14 cellular contexts compared by ENCODE assay signal in the genomic region with DNA sequence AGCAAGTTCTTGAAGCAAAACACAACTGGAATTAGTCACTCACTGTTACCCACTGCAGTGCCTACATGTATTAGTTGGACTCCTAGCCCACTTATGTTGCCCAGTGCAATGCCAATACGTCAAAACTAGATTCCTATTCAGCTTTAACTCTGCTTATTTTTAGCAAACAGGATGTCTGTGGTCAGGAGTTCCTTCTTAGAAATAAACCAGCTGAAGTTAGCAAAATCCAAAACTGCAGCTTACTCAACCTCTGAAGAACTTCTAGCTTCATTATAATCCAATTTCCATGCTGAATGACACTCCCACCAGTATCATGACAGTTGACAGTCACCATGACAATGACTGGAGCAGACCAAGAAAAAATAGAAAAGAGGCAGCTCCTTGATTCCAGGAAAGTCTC.
DNase-seq lines count a peak whose midpoint lies in the region; ATAC-seq, FAIRE-seq and TF ChIP-seq lines count a peak whose summit lies in the region.
"Had no signal": no experiment of that assay in that cellular context is flagged by ENCODE, and none has a peak within 500 bp of the region (broad histone marks: within the 10 kb centered on the region; RNA-seq: fewer than 3 reads in every experiment).

No MANE protein-coding gene starts in this region.

- no peaks in the 10 kb centered on the region for H3K4me1 Mint-ChIP-seq in HFFc6 (ENCODE audit: low read depth)

- FAIRE-seq in kidney (lab: Jason Lieb, UNC) = no peak
- FAIRE-seq: frontal cortex had no signal

- peaks cover 2% of the 10 kb centered on the region; the same call in 1 of the 2 replicates for H3K27me3 Mint-ChIP-seq in HFFc6 (ENCODE audit: insufficient read depth)

- H3K27ac Mint-ChIP-seq in HFFc6 = no peak overlapping the region

- H3K4me3 ChIP-seq in NB4 (ENCODE audit: low read depth, low read length) (no peak overlapping the region), retinal pigment epithelial cell (ENCODE audit: low read length) (no peak overlapping the region), kidney (ENCODE audit: low read length in 2 of 2) (no peak overlapping the region), brain microvascular endothelial cell (ENCODE audit: low read depth, low read length) (no peak overlapping the region)
- H3K4me3 ChIP-seq: HAP-1, ovary had no signal

- peak; percentile 48 for DNase-seq in SKM-1 treated with dmso at 0.1 percent for 144 hours (lab: John Stamatoyannopoulos, UW; ENCODE audit: unreplicated experiment)
- no peak for DNase-seq in SKM-1 (lab: John Stamatoyannopoulos, UW; ENCODE audit: unreplicated experiment)
- peak; percentile 62 for DNase-seq in NB4 (ENCODE audit: low read depth)
- peak; percentile 2 for DNase-seq in retinal pigment epithelial cell (ENCODE audit: low read depth)
- no peak for DNase-seq in HFFc6
- no peak for DNase-seq in kidney
- no peak for DNase-seq in brain microvascular endothelial cell
- DNase-seq: ovary had no signal

- in situ Hi-C loops in brain microvascular endothelial cell (cut with HindIII; ENCODE audit: low pct_ligation_motif_present, low sequenced_read_pairs) = no loop called here

- TF ChIP-seq CTCF in NB4 (IDR thresholded peaks at IDR 0.05; ENCODE audit: low read depth, low read length) (no peak), retinal pigment epithelial cell (conservative IDR thresholded peaks at IDR 0.05; ENCODE audit: low read depth, low read length) (no peak), HFFc6 (IDR thresholded peaks at IDR 0.05) (no peak), kidney (IDR thresholded peaks at IDR 0.05; ENCODE audit: borderline replicate concordance, extremely low read depth, insufficient read depth) (no peak), brain microvascular endothelial cell (IDR thresholded peaks at IDR 0.05; ENCODE audit: low read depth, low read length, missing control alignments) (no peak)

- TF ChIP-seq POLR2A in NB4 (IDR thresholded peaks at IDR 0.05; ENCODE audit: extremely low read depth, insufficient read length) = no peak

- intact Hi-C loops in kidney (cut with DNase I) = no loop called here

- peak; percentile 83 for ATAC-seq in HG02852 (IDR thresholded peaks at IDR 0.05; ENCODE audit: unreplicated experiment)
- ATAC-seq: Panc1 had no signal

- H3K36me3 ChIP-seq in kidney (ENCODE audit: control insufficient read depth in 1 of 2, insufficient read depth in 2 of 2, low read length in 2 of 2) (no peaks in the 10 kb centered on the region), brain microvascular endothelial cell (replicated peaks) (no peaks in the 10 kb centered on the region)
- H3K36me3 ChIP-seq: HAP-1, ovary had no signal

- H3K27ac ChIP-seq in kidney (ENCODE audit: low read depth in 2 of 2, low read length in 2 of 2) (no peak overlapping the region), brain microvascular endothelial cell (no peak overlapping the region)
- H3K27ac ChIP-seq: 22Rv1, ovary had no signal

- H3K9me3 ChIP-seq in kidney (ENCODE audit: control insufficient read depth in 1 of 2, low read length in 2 of 2) = no peaks in the 10 kb centered on the region
- H3K9me3 ChIP-seq: HAP-1, ovary had no signal

- no peaks in the 10 kb centered on the region for H3K27me3 ChIP-seq in brain microvascular endothelial cell (replicated peaks)
- H3K27me3 ChIP-seq: ovary had no signal

- no peak overlapping the region for H3K9ac ChIP-seq in kidney (ENCODE audit: low read length in 2 of 2)

- H3K4me1 ChIP-seq in kidney (ENCODE audit: control insufficient read depth in 1 of 2, insufficient read depth in 1 of 2, low read depth in 1 of 2, low read length in 2 of 2) = no peaks in the 10 kb centered on the region
- H3K4me1 ChIP-seq: HAP-1 had no signal

- no peaks in the 10 kb centered on the region for H3K36me3 Mint-ChIP-seq in HFFc6 (ENCODE audit: low read depth)
- H3K36me3 Mint-ChIP-seq: activated naive CD4-positive, alpha-beta T cell treated with anti-CD3 and anti-CD28 coated beads, Interleukin-2, amount 50 U/mL, for 72 hours had no signal

- H3K4me3 Mint-ChIP-seq in HFFc6 = no peak overlapping the region

- peaks cover 33% of the 10 kb centered on the region for H3K9me3 Mint-ChIP-seq in HFFc6

Comparison
In these comparisons a context has a peak if more than half of its experiments do, and no peak if none do; other contexts are left out.
1. DNase-seq: peak in SKM-1 treated with dmso at 0.1 percent for 144 hours (single experiment), NB4 (single experiment) and retinal pigment epithelial cell (single experiment); none in SKM-1 (single experiment), HFFc6 (single experiment), kidney (single experiment) and brain microvascular endothelial cell (single experiment).